17 cellular contexts compared by ENCODE assay signal in the genomic region with DNA sequence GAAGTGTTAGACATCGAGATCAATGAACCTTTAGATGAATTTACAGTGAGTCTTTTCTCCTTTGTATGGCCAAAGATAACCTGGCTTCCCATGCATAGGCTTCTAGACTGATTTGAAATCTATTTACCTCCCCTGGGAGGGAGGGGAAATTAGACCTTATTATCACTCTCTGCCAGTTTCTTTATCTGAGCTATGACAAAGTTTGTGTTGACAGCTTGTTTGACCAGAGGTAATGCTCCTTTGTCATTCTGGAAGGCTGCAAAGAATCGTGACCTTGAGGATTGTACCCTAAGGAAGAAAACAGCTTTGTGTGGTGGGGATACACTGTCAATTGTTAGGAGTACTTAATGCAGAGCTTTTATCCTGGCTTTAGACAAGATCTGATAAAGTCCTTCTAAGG. TPM values are rescaled to one million over a fixed set of nuclear protein-coding genes. Genes with fewer than 3 reads are reported as not detected.
DNase-seq lines count a peak whose midpoint lies in the region; ATAC-seq and TF ChIP-seq lines count a peak whose summit lies in the region.
"Had no signal": no experiment of that assay in that cellular context is flagged by ENCODE, and none has a peak within 500 bp of the region (broad histone marks: within the 10 kb centered on the region; RNA-seq: fewer than 3 reads in every experiment).

No MANE protein-coding gene starts in this region.

- H2AFZ ChIP-seq in HCT116 (ENCODE audit: low read depth, low read length, poor library complexity, severe bottlenecking) = no peak overlapping the region

- RAD21 ChIA-PET in HCT116 (lab: Charles Lee; ENCODE audit: low non-redundant PET in 1 of 2, low total read pairs in 2 of 2, uncharacterized antibody in 2 of 2, unreplicated experiment in 2 of 2) = no interaction called here

- H3K4me1 ChIP-seq in HCT116 (ENCODE audit: control insufficient read depth in 1 of 2, insufficient read depth in 2 of 2, low read length in 2 of 2) = no peaks in the 10 kb centered on the region

- H3K27ac Mint-ChIP-seq in activated T-cell treated with anti-CD3 and anti-CD28 coated beads, Interleukin-2, amount 50 U/mL, for 24 hours = peak overlapping the region; percentile 47
- H3K27ac Mint-ChIP-seq in activated naive CD8-positive, alpha-beta T cell treated with anti-CD3 and anti-CD28 coated beads, Interleukin-2, amount 50 U/mL, for 24 hours = peak overlapping the region; percentile 37
- H3K27ac Mint-ChIP-seq in natural killer cell treated with Interleukin-12 subunit alpha and Interleukin-12 subunit beta and Interleukin-15 and Interleukin-18, amount 100 ng/mL, for 72 hours = peak overlapping the region; percentile 12 to 72

- no peaks in the 10 kb centered on the region for H3K27me3 Mint-ChIP-seq in activated T-cell treated with anti-CD3 and anti-CD28 coated beads, Interleukin-2, amount 50 U/mL, for 24 hours
- H3K27me3 Mint-ChIP-seq in activated naive CD8-positive, alpha-beta T cell treated with anti-CD3 and anti-CD28 coated beads, Interleukin-2, amount 50 U/mL, for 24 hours = no peaks in the 10 kb centered on the region
- no peaks in the 10 kb centered on the region for H3K27me3 Mint-ChIP-seq in natural killer cell treated with Interleukin-12 subunit alpha and Interleukin-12 subunit beta and Interleukin-15 and Interleukin-18, amount 100 ng/mL, for 72 hours

- no peaks in the 10 kb centered on the region for H4K20me1 ChIP-seq in HCT116 (ENCODE audit: insufficient read depth)

- TF ChIP-seq CTCF in HCT116 (IDR thresholded peaks at IDR 0.05 in 2 of 3, conservative IDR thresholded peaks at IDR 0.05 in 1 of 3; ENCODE audit: borderline replicate concordance in 1 of 3, insufficient read depth in 1 of 3, low read depth in 2 of 3, low read length in 2 of 3) = no peak
- no peak for TF ChIP-seq CTCF in omental fat pad (IDR thresholded peaks at IDR 0.05)

- POLR2A ChIA-PET in HCT116 (lab: Charles Lee) = no interaction called here

- no peaks in the 10 kb centered on the region for H3K9me2 ChIP-seq in HCT116 (ENCODE audit: insufficient read depth)

- no peak overlapping the region for H3K27ac ChIP-seq in HCT116 (ENCODE audit: low read depth, low read length)

- H3K27me3 ChIP-seq in HCT116 (ENCODE audit: insufficient read depth, low read length) = no peaks in the 10 kb centered on the region

- no peak for TF ChIP-seq POLR2A in HCT116 (IDR thresholded peaks at IDR 0.05; ENCODE audit: borderline replicate concordance, extremely low read depth, insufficient read depth, insufficient read length)

- H3K4me2 ChIP-seq in HCT116 (ENCODE audit: low read length) = no peak overlapping the region

- no peak overlapping the region for H3K4me3 ChIP-seq in HCT116 (replicated peaks in 1 of 2; ENCODE audit: low read depth in 1 of 2, low read length in 2 of 2)

- DNase-seq in activated T-cell treated with anti-CD3 and anti-CD28 coated beads, Interleukin-2, amount 50 U/mL, for 24 hours = no peak
- no peak for DNase-seq in activated T-cell treated with anti-CD3 and anti-CD28 coated beads, Interleukin-2, amount 50 U/mL, for 48 hours
- DNase-seq in HCT116 (ENCODE audit: low read depth, low spot score) (no peak), omental fat pad (ENCODE audit: low spot score) (no peak), GM19238 (ENCODE audit: insufficient read length, low spot score) (no peak)
- no peak for DNase-seq in activated naive CD8-positive, alpha-beta T cell treated with anti-CD3 and anti-CD28 coated beads, Interleukin-2, amount 50 U/mL, for 24 hours
- DNase-seq in natural killer cell treated with Interleukin-12 subunit alpha and Interleukin-12 subunit beta and Interleukin-15 and Interleukin-18, amount 100 ng/mL, for 72 hours (ENCODE audit: low spot score) = no peak
- DNase-seq: DMS79, GOT3, Karpas-422, MM.1S, NCI-H1105, NCI-H187 had no signal

- no peak overlapping the region for H3K9ac ChIP-seq in HCT116 (ENCODE audit: low read length)

- intact Hi-C loops in HCT116 (cut with micrococcal nuclease) = no loop called here

- no peaks in the 10 kb centered on the region for H3K9me3 ChIP-seq in HCT116 (ENCODE audit: control insufficient read depth in 1 of 2, insufficient read depth in 1 of 2, low read depth in 1 of 2, low read length in 2 of 2)

- ATAC-seq in HCT116 (no peak), omental fat pad (ENCODE audit: low FRiP score) (no peak), HG03025 (IDR thresholded peaks at IDR 0.05; ENCODE audit: low FRiP score, unreplicated experiment) (no peak)
- no peak for ATAC-seq in activated naive CD8-positive, alpha-beta T cell treated with anti-CD3 and anti-CD28 coated beads, Interleukin-2, amount 50 U/mL, for 24 hours
- no peak for ATAC-seq in natural killer cell treated with Interleukin-12 subunit alpha and Interleukin-12 subunit beta and Interleukin-15 and Interleukin-18, amount 100 ng/mL, for 72 hours
- ATAC-seq: Panc1, Right ventricle myocardium inferior had no signal

- CTCF ChIA-PET in HCT116 (lab: Charles Lee) = no interaction called here

- H3K36me3 ChIP-seq in HCT116 (ENCODE audit: control insufficient read depth in 1 of 2, insufficient read depth in 2 of 2, low read length in 2 of 2) = peaks cover 8 to 17% of the 10 kb centered on the region in 2 experiments

- TSS peak; percentile 4 for BruUV-seq in HCT116 (replicated peaks; lab: Mats Ljungman, UMichigan)

- peaks cover 96% of the 10 kb centered on the region for H3K79me2 ChIP-seq in HCT116 (ENCODE audit: insufficient read depth, low read length)

- H3K36me3 Mint-ChIP-seq in activated T-cell treated with anti-CD3 and anti-CD28 coated beads, Interleukin-2, amount 50 U/mL, for 24 hours (ENCODE audit: low read depth) = peaks cover 89% of the 10 kb centered on the region
- H3K36me3 Mint-ChIP-seq in activated naive CD8-positive, alpha-beta T cell treated with anti-CD3 and anti-CD28 coated beads, Interleukin-2, amount 50 U/mL, for 24 hours (ENCODE audit: low read depth) = peaks cover 47% of the 10 kb centered on the region
- peaks cover 25% of the 10 kb centered on the region for H3K36me3 Mint-ChIP-seq in natural killer cell treated with Interleukin-12 subunit alpha and Interleukin-12 subunit beta and Interleukin-15 and Interleukin-18, amount 100 ng/mL, for 72 hours

- no peak for TF ChIP-seq RAD21 in HCT116 (IDR thresholded peaks at IDR 0.05; ENCODE audit: low read depth)

- H3K9me3 Mint-ChIP-seq in activated T-cell treated with anti-CD3 and anti-CD28 coated beads, Interleukin-2, amount 50 U/mL, for 24 hours = no peaks in the 10 kb centered on the region
- no peaks in the 10 kb centered on the region for H3K9me3 Mint-ChIP-seq in activated naive CD8-positive, alpha-beta T cell treated with anti-CD3 and anti-CD28 coated beads, Interleukin-2, amount 50 U/mL, for 24 hours
- no peaks in the 10 kb centered on the region for H3K9me3 Mint-ChIP-seq in natural killer cell treated with Interleukin-12 subunit alpha and Interleukin-12 subunit beta and Interleukin-15 and Interleukin-18, amount 100 ng/mL, for 72 hours

- no peak overlapping the region for H3K4me3 Mint-ChIP-seq in activated T-cell treated with anti-CD3 and anti-CD28 coated beads, Interleukin-2, amount 50 U/mL, for 24 hours
- no peak overlapping the region for H3K4me3 Mint-ChIP-seq in activated naive CD8-positive, alpha-beta T cell treated with anti-CD3 and anti-CD28 coated beads, Interleukin-2, amount 50 U/mL, for 24 hours
- H3K4me3 Mint-ChIP-seq in natural killer cell treated with Interleukin-12 subunit alpha and Interleukin-12 subunit beta and Interleukin-15 and Interleukin-18, amount 100 ng/mL, for 72 hours = peak overlapping the region; percentile 6
- H3K4me3 Mint-ChIP-seq: CD14-positive monocyte had no signal

- peaks cover 70% of the 10 kb centered on the region for H3K4me1 Mint-ChIP-seq in activated T-cell treated with anti-CD3 and anti-CD28 coated beads, Interleukin-2, amount 50 U/mL, for 24 hours (ENCODE audit: low read depth)
- peaks cover 69% of the 10 kb centered on the region for H3K4me1 Mint-ChIP-seq in activated naive CD8-positive, alpha-beta T cell treated with anti-CD3 and anti-CD28 coated beads, Interleukin-2, amount 50 U/mL, for 24 hours
- peaks cover 62 to 64% of the 10 kb centered on the region in 2 donors for H3K4me1 Mint-ChIP-seq in natural killer cell treated with Interleukin-12 subunit alpha and Interleukin-12 subunit beta and Interleukin-15 and Interleukin-18, amount 100 ng/mL, for 72 hours (ENCODE audit: low read depth in 2 of 2)

TF ChIP-seq in HCT116, 20 proteins besides CTCF, POLR2A, EP300 and RAD21 (continues in another document):
- TF ChIP-seq, protein P1, sequence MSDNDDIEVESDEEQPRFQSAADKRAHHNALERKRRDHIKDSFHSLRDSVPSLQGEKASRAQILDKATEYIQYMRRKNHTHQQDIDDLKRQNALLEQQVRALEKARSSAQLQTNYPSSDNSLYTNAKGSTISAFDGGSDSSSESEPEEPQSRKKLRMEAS (IDR thresholded peaks at IDR 0.05) = no peak
- no peak for TF ChIP-seq SP1 (IDR thresholded peaks at IDR 0.05; ENCODE audit: low read depth)
- no peak for TF ChIP-seq EZH2phosphoT487 (IDR thresholded peaks at IDR 0.05; ENCODE audit: borderline replicate concordance)
- no peak for TF ChIP-seq YY1 (IDR thresholded peaks at IDR 0.05; ENCODE audit: extremely low read depth, insufficient replicate concordance, low read depth, low read length)
- TF ChIP-seq POLR2AphosphoS5 (IDR thresholded peaks at IDR 0.05; ENCODE audit: low read depth, low read length) = no peak
- no peak for TF ChIP-seq EZH2 (IDR thresholded peaks at IDR 0.05)
- TF ChIP-seq ZFX (IDR thresholded peaks at IDR 0.05) = no peak
- no peak for TF ChIP-seq CBX3 (IDR thresholded peaks at IDR 0.05; ENCODE audit: low read depth)
- TF ChIP-seq SRF (IDR thresholded peaks at IDR 0.05; ENCODE audit: low read depth) = no peak

RNA-seq across cellular contexts. Expression of a gene that starts 36.4 kb away (rescaled TPM):
- total RNA-seq in HCT116 (2021; ENCODE audit: unreplicated experiment) (64.3 TPM), omental fat pad (10 to 100 TPM; 19.5 to 53.4 (median 32.0) TPM)
- polyA plus RNA-seq in HCT116 (2012) = 24.9 and 29.9 TPM in 2 replicates
- total RNA-seq in natural killer cell treated with Interleukin-12 subunit alpha and Interleukin-12 subunit beta and Interleukin-15 and Interleukin-18, amount 100 ng/mL, for 72 hours = 100 to 1,000 TPM in 1 of 2 donors, 10 to 100 TPM in 1; 82.3 to 128 TPM
